8 cellular contexts compared by ENCODE assay signal in the genomic region with DNA sequence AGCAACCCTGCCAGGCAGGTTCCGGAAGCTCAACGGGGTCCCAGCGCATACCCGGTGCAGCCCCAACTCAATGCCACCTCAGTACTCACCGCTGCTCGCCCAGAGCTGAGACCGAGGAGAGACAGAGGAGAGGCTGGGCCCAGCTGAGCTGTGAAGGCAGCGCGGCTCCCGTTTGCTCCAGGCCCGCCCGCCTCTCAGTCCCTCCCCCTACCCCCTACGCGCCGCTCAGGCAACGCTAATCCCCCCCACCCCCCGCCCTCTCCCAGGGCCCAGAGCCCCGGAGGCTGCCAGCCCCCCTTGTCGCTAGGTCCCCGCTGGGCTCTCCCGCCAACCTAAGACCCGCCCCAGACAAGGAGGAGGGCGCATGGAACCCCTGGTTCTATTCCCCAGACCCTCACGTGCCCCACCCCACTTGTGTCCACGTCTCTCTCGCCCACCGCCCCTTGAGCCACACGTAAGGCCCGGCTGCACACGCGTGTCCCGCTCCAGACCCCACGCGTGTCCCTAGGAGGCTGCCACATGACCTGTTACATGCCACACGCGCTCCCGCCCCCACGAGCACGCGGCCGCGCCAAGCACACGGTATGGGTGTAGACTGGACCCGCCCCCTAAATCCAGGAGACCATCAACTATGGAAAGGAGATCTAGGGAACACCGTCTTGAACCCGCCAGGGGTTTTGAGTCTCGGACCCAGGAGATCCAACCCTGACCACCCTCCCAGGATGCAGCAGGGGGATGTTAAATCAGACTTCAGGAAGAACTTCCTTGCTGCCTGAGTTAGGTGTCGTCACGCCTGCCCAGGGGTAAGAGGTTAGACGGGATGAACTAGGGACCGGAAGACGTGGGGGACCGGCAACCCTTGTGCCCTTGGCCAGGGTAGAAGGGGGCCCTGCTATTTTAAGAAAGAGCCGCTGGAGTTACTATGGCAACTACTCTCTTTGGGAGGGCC. TPM values are rescaled to one million over a fixed set of nuclear protein-coding genes. Genes with fewer than 3 reads are reported as not detected.
A peak's percentile ranks its signal among the peaks of the same experiment; 100 is the strongest.
DNase-seq lines count a peak whose midpoint lies in the region; ATAC-seq, FAIRE-seq and TF ChIP-seq lines count a peak whose summit lies in the region.

A gene (minus strand): TSS at position 174 of the 949 bp plus-strand sequence. CDS start 1,747 bp downstream, outside the sequence.

- POLR2A ChIA-PET in AG04449 (lab: Yijun Ruan, JAX) (no interaction called here), RWPE1 (lab: Yijun Ruan, JAX; ENCODE audit: low non-redundant PET) (no interaction called here)

- no peak within 1 kb of the TSS for H3K27ac ChIP-seq in HL-60 (replicated peaks)
- H3K27ac ChIP-seq in RWPE1 = peak within 1 kb of the TSS; percentile 96
- no peak within 1 kb of the TSS for H3K27ac ChIP-seq in esophagus muscularis mucosa (replicated peaks in 1 of 4)
- no peak within 1 kb of the TSS for H3K27ac ChIP-seq in prostate gland

- WGBS in esophagus muscularis mucosa = 2% methylated on average over 26 of the region's 54 CpGs
- WGBS in prostate gland = 2% methylated on average over 49 of the region's 54 CpGs

- CTCF ChIA-PET in AG04449 (lab: Yijun Ruan, JAX) (interaction anchor here (1.0 to 10.3 kb wide), 7 partner anchors 8 to 189 kb away, joined by 3 to 161 read pairs (median 35); a partner anchor contains a TSS), RWPE1 (lab: Yijun Ruan, JAX) (interaction anchor here (0.6 to 5.7 kb wide), 6 partner anchors 15 to 188 kb away, joined by 3 to 108 read pairs (median 24); a partner anchor contains a TSS)

- no peak for FAIRE-seq in HTR-8/SVneo (lab: Jason Lieb, UNC)

- peaks cover 8% of the 10 kb centered on the region for H3K27me3 ChIP-seq in HL-60 (ENCODE audit: insufficient read depth, poor library complexity, severe bottlenecking)
- H3K27me3 ChIP-seq in esophagus muscularis mucosa = peaks cover 0 to 51% (median 19%) of the 10 kb centered on the region in 4 donors
- peaks cover 3% of the 10 kb centered on the region for H3K27me3 ChIP-seq in prostate gland (replicated peaks; ENCODE audit: insufficient read depth)

- H3K36me3 ChIP-seq in esophagus muscularis mucosa = peaks cover 0 to 11% (median 10%) of the 10 kb centered on the region in 4 donors
- H3K36me3 ChIP-seq in prostate gland = peaks cover 0 to 4% of the 10 kb centered on the region in 2 donors

- intact Hi-C loops in esophagus muscularis mucosa (cut with DNase I) (no loop called here), prostate gland (cut with DNase I) (no loop called here)

- TF ChIP-seq EP300 in esophagus muscularis mucosa (IDR thresholded peaks at IDR 0.05) = no peak

- DNase-seq in AG04449 (ENCODE audit: low read depth, low spot score) (no peak), HL-60 (ENCODE audit: low read depth in 1 of 2, low spot score in 1 of 2) (no peak), RWPE1 (ENCODE audit: low spot score) (no peak), esophagus muscularis mucosa (ENCODE audit: extremely low spot score) (no peak), prostate gland (ENCODE audit: low spot score) (no peak), GM13977 (ENCODE audit: low spot score) (no peak), HTR-8/SVneo (ENCODE audit: insufficient read length, low spot score) (no peak)

- TF ChIP-seq CTCF in AG04449 (IDR thresholded peaks at IDR 0.05; ENCODE audit: insufficient read depth, low read length, missing control alignments) (no peak), HL-60 (IDR thresholded peaks at IDR 0.05; ENCODE audit: insufficient read depth, low read length) (no peak), RWPE1 (conservative IDR thresholded peaks at IDR 0.05; ENCODE audit: low read depth) (no peak), esophagus muscularis mucosa (IDR thresholded peaks at IDR 0.05) (no peak), prostate gland (IDR thresholded peaks at IDR 0.05) (no peak), GM13977 (IDR thresholded peaks at IDR 0.05; ENCODE audit: extremely low read depth, insufficient read depth, missing control alignments) (no peak)

- H3K4me3 ChIP-seq in AG04449 (ENCODE audit: low read depth, low read length) = peak within 1 kb of the TSS; percentile 92
- peak within 1 kb of the TSS; percentile 99 for H3K4me3 ChIP-seq in HL-60 (replicated peaks; ENCODE audit: insufficient read depth, low read length)
- peak within 1 kb of the TSS; percentile 71 to 86 (median 83) for H3K4me3 ChIP-seq in esophagus muscularis mucosa
- peak within 1 kb of the TSS; percentile 62 to 73 for H3K4me3 ChIP-seq in prostate gland

- ATAC-seq in HG02981 (IDR thresholded peaks at IDR 0.05; ENCODE audit: unreplicated experiment) = no peak

- in situ Hi-C loops in GM13977 (cut with MboI; ENCODE audit: low pct_unique_long_range_greater_than_20kb, low sequenced_read_pairs, unreplicated experiment) = no loop called here

- TF ChIP-seq POLR2A in esophagus muscularis mucosa (IDR thresholded peaks at IDR 0.05; ENCODE audit: low read depth) (no peak), prostate gland (IDR thresholded peaks at IDR 0.05) (no peak)

- H3K9me3 ChIP-seq in esophagus muscularis mucosa (no peaks in the 10 kb centered on the region), prostate gland (no peaks in the 10 kb centered on the region)

- peaks cover 32 to 46% (median 43%) of the 10 kb centered on the region in 4 donors for H3K4me1 ChIP-seq in esophagus muscularis mucosa
- H3K4me1 ChIP-seq in prostate gland (replicated peaks) = peaks cover 26% of the 10 kb centered on the region

RNA-seq across cellular contexts. Expression of the gene that starts here (rescaled TPM):
- 100 to 1,000 TPM in 2 of 4 donors, 10 to 100 TPM in 2; 88.0 to 268 (median 108) TPM for total RNA-seq in esophagus muscularis mucosa
- 10 to 100 TPM in 1 of 2 donors, 1 to 10 TPM in 1; 1.0 to 10.9 TPM for total RNA-seq in prostate gland

Comparison
In these comparisons a context has a peak if more than half of its experiments do, and no peak if none do; other contexts are left out.
1. RNA of the gene that starts here (total RNA-seq): 88.0 to 268 TPM in esophagus muscularis mucosa; 1.0 to 10.9 TPM in prostate gland; every median in the first group is over 4 times any median in the second.
2. Peak in every context shown above with its lines, with median percentiles within 50 percentile points of each other: H3K4me3 ChIP-seq.